8 cellular contexts compared by ENCODE assay signal in genomic region chr17:10737168-10737622, GRCh38. TPM values are rescaled to one million over a fixed set of nuclear protein-coding genes. Genes with fewer than 3 reads are reported as not detected.
DNase-seq lines count a peak whose midpoint lies in the region; ATAC-seq lines count a peak whose summit lies in the region.

No MANE protein-coding gene starts in this region.

- H3K9me3 Mint-ChIP-seq in activated CD4-positive, alpha-beta T cell treated with anti-CD3 and anti-CD28 coated beads, Interleukin-2, amount 10 ng/mL, durations not matched to agents 24 days and 14 days, result no peaks in the 10 kb centered on the region

- H3K27ac Mint-ChIP-seq in activated CD4-positive, alpha-beta T cell treated with anti-CD3 and anti-CD28 coated beads, Interleukin-2, amount 10 ng/mL, durations not matched to agents 24 days and 14 days, result no peak overlapping the region

- DNase-seq in SKM-1 treated with dmso at 0.1 percent for 144 hours (lab: John Stamatoyannopoulos, UW; ENCODE audit: unreplicated experiment), result peak; percentile 1
- DNase-seq in SKM-1 (lab: John Stamatoyannopoulos, UW; ENCODE audit: unreplicated experiment), result no peak
- peak; percentile 4 for DNase-seq in MV-4-11 (lab: John Stamatoyannopoulos, UW)
- DNase-seq in activated CD4-positive, alpha-beta T cell treated with anti-CD3 and anti-CD28 coated beads, Interleukin-2, amount 10 ng/mL, durations not matched to agents 24 days and 14 days, result peak; percentile 71
- peak; percentile 57 for DNase-seq in epidermal melanocyte (ENCODE audit: insufficient read length, low spot score)
- peak; percentile 91 for DNase-seq in mucosa of gallbladder (ENCODE audit: low spot score)
- DNase-seq in middle frontal gyrus (ENCODE audit: extremely low spot score, low spot score), result no peak

- H3K4me1 Mint-ChIP-seq in activated CD4-positive, alpha-beta T cell treated with anti-CD3 and anti-CD28 coated beads, Interleukin-2, amount 10 ng/mL, durations not matched to agents 24 days and 14 days, result peaks cover 3% of the 10 kb centered on the region

- intact Hi-C loops in activated CD4-positive, alpha-beta T cell treated with anti-CD3 and anti-CD28 coated beads, Interleukin-2, amount 10 ng/mL, durations not matched to agents 24 days and 14 days (cut with micrococcal nuclease), result loop anchor here (1.0 kb wide), 1 partner anchor 108 kb away; no protein-coding TSS in a partner anchor

- no peaks in the 10 kb centered on the region for H3K36me3 Mint-ChIP-seq in activated CD4-positive, alpha-beta T cell treated with anti-CD3 and anti-CD28 coated beads, Interleukin-2, amount 10 ng/mL, durations not matched to agents 24 days and 14 days (ENCODE audit: low read depth)

- no peak for ATAC-seq in GM21529 (IDR thresholded peaks at IDR 0.05; ENCODE audit: unreplicated experiment)

- H3K4me3 Mint-ChIP-seq in activated CD4-positive, alpha-beta T cell treated with anti-CD3 and anti-CD28 coated beads, Interleukin-2, amount 10 ng/mL, durations not matched to agents 24 days and 14 days, result no peak overlapping the region

- peaks cover 24% of the 10 kb centered on the region for H3K27me3 Mint-ChIP-seq in activated CD4-positive, alpha-beta T cell treated with anti-CD3 and anti-CD28 coated beads, Interleukin-2, amount 10 ng/mL, durations not matched to agents 24 days and 14 days

RNA-seq across cellular contexts. Expression of gene TMEM220, which starts 7.4 kb away (rescaled TPM):
- 0.56 and 1.3 TPM in 2 replicates for total RNA-seq in activated CD4-positive, alpha-beta T cell treated with anti-CD3 and anti-CD28 coated beads, Interleukin-2, amount 10 ng/mL, durations not matched to agents 24 days and 14 days
- total RNA-seq in mucosa of gallbladder, result 17.7 TPM

RNA-seq across cellular contexts. Expression of gene ADPRM, which starts 39.8 kb away (rescaled TPM):
- 10.0 and 11.9 TPM in 2 replicates for total RNA-seq in activated CD4-positive, alpha-beta T cell treated with anti-CD3 and anti-CD28 coated beads, Interleukin-2, amount 10 ng/mL, durations not matched to agents 24 days and 14 days
- total RNA-seq in mucosa of gallbladder, result 9.2 TPM

RNA-seq across cellular contexts. Expression of gene SCO1, which starts 39.9 kb away (rescaled TPM):
- 43.4 and 44.9 TPM in 2 replicates for total RNA-seq in activated CD4-positive, alpha-beta T cell treated with anti-CD3 and anti-CD28 coated beads, Interleukin-2, amount 10 ng/mL, durations not matched to agents 24 days and 14 days
- 33.4 TPM for total RNA-seq in mucosa of gallbladder

Comparison
In these comparisons a context has a peak if more than half of its experiments do, and no peak if none do; other contexts are left out.
1. DNase-seq: peak in SKM-1 treated with dmso at 0.1 percent for 144 hours (single experiment), MV-4-11 (single experiment), activated CD4-positive, alpha-beta T cell treated with anti-CD3 and anti-CD28 coated beads, Interleukin-2, amount 10 ng/mL, durations not matched to agents 24 days and 14 days (single experiment), epidermal melanocyte (single experiment) and mucosa of gallbladder (single experiment); none in SKM-1 (single experiment) and middle frontal gyrus (single experiment).